ENCODE assay signal across 23 cellular contexts in the genomic region with DNA sequence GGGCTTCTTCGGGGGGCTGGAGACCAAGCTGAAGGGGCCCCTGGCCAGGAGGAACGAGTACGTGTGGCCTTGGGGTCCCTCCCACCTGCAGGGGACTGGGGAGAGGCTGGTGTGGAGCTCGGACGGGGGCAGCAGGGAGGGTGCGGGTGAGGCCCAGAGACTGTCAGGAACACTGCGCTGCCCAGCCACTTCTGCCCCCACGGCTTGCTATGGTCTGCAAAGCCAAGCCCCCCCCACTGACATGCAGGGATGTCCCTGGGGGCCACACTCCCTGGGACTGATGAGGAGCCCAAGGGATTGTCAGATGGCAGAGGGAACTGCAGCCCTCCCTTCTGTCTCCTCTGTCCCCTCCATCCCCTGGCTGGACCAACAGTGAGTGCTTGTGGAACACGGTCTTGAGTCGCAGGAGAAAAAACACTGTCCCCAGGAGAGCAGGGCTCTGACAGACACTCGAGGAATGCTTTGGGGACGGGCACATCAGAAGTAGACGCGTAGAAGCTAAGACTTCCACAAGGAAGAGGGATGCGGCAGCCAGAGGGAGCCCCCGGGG. TPM values are rescaled to one million over a fixed set of nuclear protein-coding genes. Genes with fewer than 3 reads are reported as not detected.
DNase-seq lines count a peak whose midpoint lies in the region; FAIRE-seq and TF ChIP-seq lines count a peak whose summit lies in the region.
"Had no signal": no experiment of that assay in that cellular context is flagged by ENCODE, and none has a peak within 500 bp of the region (broad histone marks: within the 10 kb centered on the region; RNA-seq: fewer than 3 reads in every experiment).

No MANE protein-coding gene starts in this region.

- peak overlapping the region; percentile 93 for H2BK5ac ChIP-seq in neuronal stem cell (ENCODE audit: low read length)

- peak overlapping the region; percentile 23 for H3K14ac ChIP-seq in neuronal stem cell (ENCODE audit: low read length)

- H3K36me3 Mint-ChIP-seq in activated naive CD4-positive, alpha-beta T cell treated with anti-CD3 and anti-CD28 coated beads for 36 hours (ENCODE audit: low read depth): peaks cover 1% of the 10 kb centered on the region

- H3K36me3 ChIP-seq in BLaER1: no peaks in the 10 kb centered on the region
- H3K36me3 ChIP-seq in NT2/D1 (ENCODE audit: insufficient read depth, insufficient read length, low read length): peaks cover 43% of the 10 kb centered on the region
- H3K36me3 ChIP-seq in neuronal stem cell (replicated peaks in 1 of 2; ENCODE audit: control insufficient read depth in 2 of 2, insufficient read depth in 2 of 2, low read length in 2 of 2): no peaks in the 10 kb centered on the region
- H3K36me3 ChIP-seq: HAP-1 had no signal

- peak overlapping the region; percentile 85 for H3K18ac ChIP-seq in neuronal stem cell (ENCODE audit: low read length)

- H3K27ac Mint-ChIP-seq in activated naive CD4-positive, alpha-beta T cell treated with anti-CD3 and anti-CD28 coated beads for 36 hours: peak overlapping the region; percentile 41
- H3K27ac Mint-ChIP-seq: CD4-positive, CD25-positive, alpha-beta regulatory T cell; CD8-positive, alpha-beta memory T cell had no signal

- peak overlapping the region; percentile 30 for H2BK12ac ChIP-seq in neuronal stem cell (ENCODE audit: low read length)

- peak overlapping the region; percentile 66 for H3K4me2 ChIP-seq in BLaER1
- no peak overlapping the region for H3K4me2 ChIP-seq in neuronal stem cell (ENCODE audit: insufficient read depth, low read length, poor library complexity, severe bottlenecking)

- no peak overlapping the region for H4K8ac ChIP-seq in neuronal stem cell (ENCODE audit: low read depth, low read length)

- peaks cover 3% of the 10 kb centered on the region for H3K79me1 ChIP-seq in neuronal stem cell (ENCODE audit: low read depth, low read length)

- H3K9ac ChIP-seq in BLaER1 (no peak overlapping the region), NT2/D1 (ENCODE audit: insufficient read length, low read depth) (peak overlapping the region; percentile 39), neuronal stem cell (ENCODE audit: low read depth, low read length, poor library complexity) (peak overlapping the region; percentile 54)
- H3K9ac ChIP-seq: GM23248 had no signal

- no peak overlapping the region for H3K4me3 Mint-ChIP-seq in activated naive CD4-positive, alpha-beta T cell treated with anti-CD3 and anti-CD28 coated beads for 36 hours
- H3K4me3 Mint-ChIP-seq: CD4-positive, CD25-positive, alpha-beta regulatory T cell; CD8-positive, alpha-beta memory T cell had no signal

- no peak overlapping the region for H4K91ac ChIP-seq in neuronal stem cell (ENCODE audit: low read depth, low read length, poor library complexity)

- CTCF ChIA-PET in activated naive CD4-positive, alpha-beta T cell treated with anti-CD3 and anti-CD28 coated beads for 36 hours (lab: Charles Lee): interaction anchor here (0.6 kb wide), 1 partner anchor 204 kb away, joined by 5 read pairs; no protein-coding TSS in a partner anchor

- H2BK120ac ChIP-seq in neuronal stem cell (ENCODE audit: low read depth, low read length): peak overlapping the region; percentile 43

- no peak for DNase-seq in activated naive CD4-positive, alpha-beta T cell treated with anti-CD3 and anti-CD28 coated beads for 36 hours
- DNase-seq in activated naive CD4-positive, alpha-beta T cell treated with anti-CD3 and anti-CD28 coated beads, Interleukin-2, amount 50 U/mL, for 16 hours: no peak
- DNase-seq in NT2/D1 (ENCODE audit: low read depth, low spot score) (no peak), neuronal stem cell (ENCODE audit: low spot score) (no peak), HCEC 1CT (no peak), H54 (ENCODE audit: insufficient read length, low spot score) (no peak), T-helper 9 cell (no peak)
- DNase-seq: 8988T; C1 segment of cervical spinal cord; CD4-positive, CD25-positive, alpha-beta regulatory T cell; CD8-positive, alpha-beta memory T cell; COR-L47; DMS 273 treated with DMSO at 0.1 percent for 48 hours; DMS53; DND-41; EL; GM23248 had no signal

- no peaks in the 10 kb centered on the region for H3K27me3 Mint-ChIP-seq in activated naive CD4-positive, alpha-beta T cell treated with anti-CD3 and anti-CD28 coated beads for 36 hours (ENCODE audit: low read depth)
- H3K27me3 Mint-ChIP-seq: CD4-positive, CD25-positive, alpha-beta regulatory T cell had no signal

- no peak overlapping the region for H2AFZ ChIP-seq in neuronal stem cell (ENCODE audit: low read length)
- H2AFZ ChIP-seq: GM23248 had no signal

- TF ChIP-seq POLR2A in H54 (IDR thresholded peaks at IDR 0.05; ENCODE audit: low read depth, low read length): no peak

- intact Hi-C loops in activated naive CD4-positive, alpha-beta T cell treated with anti-CD3 and anti-CD28 coated beads for 36 hours (cut with micrococcal nuclease): no loop called here

- peaks cover 3% of the 10 kb centered on the region for H4K20me1 ChIP-seq in BLaER1

- no peak overlapping the region for H3K27ac ChIP-seq in BLaER1
- no peak overlapping the region for H3K27ac ChIP-seq in neuronal stem cell (replicated peaks; ENCODE audit: low read length)
- H3K27ac ChIP-seq: GM23248 had no signal

- H3K27me3 ChIP-seq in BLaER1 (peaks cover 48% of the 10 kb centered on the region), NT2/D1 (ENCODE audit: insufficient read depth, insufficient read length) (no peaks in the 10 kb centered on the region), neuronal stem cell (ENCODE audit: control insufficient read depth in 3 of 3, insufficient read depth in 3 of 3, low read depth in 1 of 3, low read length in 3 of 3) (no peaks in the 10 kb centered on the region)

- H3K4me3 ChIP-seq in BLaER1: no peak overlapping the region
- no peak overlapping the region for H3K4me3 ChIP-seq in NT2/D1 (ENCODE audit: insufficient read length, low read depth)
- no peak overlapping the region for H3K4me3 ChIP-seq in neuronal stem cell (ENCODE audit: low read length in 2 of 2)
- H3K4me3 ChIP-seq: GM12878, GM23248, HAP-1 had no signal

- H2BK15ac ChIP-seq in neuronal stem cell (ENCODE audit: low read length): peak overlapping the region; percentile 50

- peaks cover 3% of the 10 kb centered on the region for H3K4me1 Mint-ChIP-seq in activated naive CD4-positive, alpha-beta T cell treated with anti-CD3 and anti-CD28 coated beads for 36 hours (ENCODE audit: low read depth)
- H3K4me1 Mint-ChIP-seq: CD8-positive, alpha-beta memory T cell had no signal

- no peak overlapping the region for H3K4ac ChIP-seq in neuronal stem cell (ENCODE audit: low read length)

- H3K9me3 ChIP-seq in BLaER1 (no peaks in the 10 kb centered on the region), NT2/D1 (ENCODE audit: insufficient read depth, low read length) (no peaks in the 10 kb centered on the region), neuronal stem cell (replicated peaks in 1 of 2; ENCODE audit: control insufficient read depth in 2 of 2, insufficient read depth in 1 of 2, low read depth in 1 of 2, low read length in 2 of 2) (no peaks in the 10 kb centered on the region)
- H3K9me3 ChIP-seq: HAP-1 had no signal

- peak overlapping the region; percentile 81 for H3K23ac ChIP-seq in neuronal stem cell (ENCODE audit: low read depth, low read length, poor library complexity)

- FAIRE-seq in H54 (lab: Jason Lieb, UNC): no peak
- FAIRE-seq: GM12878, GM19239 had no signal

- no CpG with 5 or more reads among the region's 16 CpGs for WGBS in neuronal stem cell (ENCODE audit: extremely low coverage in 2 of 2, insufficient read length in 2 of 2, insufficient replicate concordance in 1 of 2), 2 donors

- H2AK5ac ChIP-seq in neuronal stem cell (ENCODE audit: low read depth, low read length): peak overlapping the region; percentile 96

- H3K9me3 Mint-ChIP-seq in activated naive CD4-positive, alpha-beta T cell treated with anti-CD3 and anti-CD28 coated beads for 36 hours: no peaks in the 10 kb centered on the region
- H3K9me3 Mint-ChIP-seq: CD8-positive, alpha-beta memory T cell had no signal

- H3K4me1 ChIP-seq in BLaER1: peaks cover 46% of the 10 kb centered on the region
- H3K4me1 ChIP-seq in NT2/D1 (ENCODE audit: insufficient read depth, insufficient read length): peaks cover 31% of the 10 kb centered on the region
- peaks cover 31 to 35% of the 10 kb centered on the region in 2 donors for H3K4me1 ChIP-seq in neuronal stem cell (ENCODE audit: control insufficient read depth in 2 of 2, insufficient read depth in 1 of 2, low read depth in 1 of 2, low read length in 2 of 2)

RNA-seq across cellular contexts. Expression of a gene that starts 34.6 kb away (rescaled TPM):
- not detected for total RNA-seq in activated naive CD4-positive, alpha-beta T cell treated with anti-CD3 and anti-CD28 coated beads for 36 hours
- polyA plus RNA-seq in neuronal stem cell (2013, experiment 1 of 2): 0.45 TPM
- 0.51 TPM for polyA plus RNA-seq in neuronal stem cell (2013, experiment 2 of 2)
- total RNA-seq: A673; CD4-positive, CD25-positive, alpha-beta regulatory T cell; CD8-positive, alpha-beta memory T cell; GM12878; GM23248; HT-29 had no signal
- polyA plus RNA-seq: CD4-positive, CD25-positive, alpha-beta regulatory T cell; CD8-positive, alpha-beta memory T cell; GM23248 had no signal

RNA-seq across cellular contexts. Expression of a gene that starts 50.1 kb away (rescaled TPM):
- 1 to 10 TPM; 9.7 to 9.8 TPM for total RNA-seq in activated naive CD4-positive, alpha-beta T cell treated with anti-CD3 and anti-CD28 coated beads for 36 hours
- 4.4 TPM for polyA plus RNA-seq in neuronal stem cell (2013, experiment 1 of 2)
- polyA plus RNA-seq in neuronal stem cell (2013, experiment 2 of 2): 5.5 TPM
